ENCODE assay signal across 8 cellular contexts in the genomic region with DNA sequence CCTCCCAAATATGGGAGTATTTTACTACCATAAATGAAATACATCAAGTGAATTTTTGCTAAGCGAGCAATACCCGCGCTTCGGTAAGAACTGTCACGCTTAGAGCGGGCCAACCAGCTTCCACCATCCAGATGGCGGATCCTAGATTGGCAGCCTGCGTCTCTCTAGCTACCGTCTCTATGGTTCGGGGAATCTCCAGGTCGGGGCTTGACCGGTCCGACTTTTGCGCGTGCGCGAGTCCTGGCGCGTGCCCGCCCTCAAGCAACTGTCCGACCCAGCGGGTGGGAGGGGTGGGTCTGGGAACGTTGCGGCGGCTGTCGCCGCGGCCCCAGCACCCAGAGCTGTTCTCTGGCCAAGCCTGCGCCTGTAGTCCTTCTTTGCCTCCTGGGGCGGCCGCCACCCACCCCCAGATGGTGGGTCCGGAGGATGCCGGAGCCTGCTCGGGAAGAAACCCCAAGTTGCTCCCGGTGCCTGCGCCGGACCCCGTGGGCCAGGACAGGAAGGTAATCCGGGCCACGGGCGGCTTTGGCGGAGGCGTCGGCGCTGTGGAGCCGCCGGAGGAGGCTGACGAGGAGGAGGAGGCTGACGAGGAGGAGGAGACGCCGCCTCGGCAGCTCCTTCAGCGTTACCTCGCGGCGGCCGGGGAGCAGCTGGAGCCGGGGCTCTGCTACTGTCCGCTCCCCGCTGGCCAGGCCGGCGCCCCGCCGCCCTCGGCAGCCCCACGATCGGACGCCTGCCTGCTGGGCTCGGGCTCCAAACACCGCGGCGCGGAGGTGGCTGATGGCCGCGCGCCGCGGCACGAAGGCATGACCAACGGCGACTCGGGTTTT. TPM values are rescaled to one million over a fixed set of nuclear protein-coding genes. Genes with fewer than 3 reads are reported as not detected.
A peak's percentile ranks its signal among the peaks of the same experiment; 100 is the strongest.
DNase-seq lines count a peak whose midpoint lies in the region; ATAC-seq and TF ChIP-seq lines count a peak whose summit lies in the region.

A gene (plus strand): TSS at position 338 of the 830 bp plus-strand sequence. CDS start 73 bp downstream, at position 411.

- DNase-seq in GM10266 (ENCODE audit: extremely low spot score) (peak; percentile 91), HAP-1 (ENCODE audit: low spot score in 2 of 2) (peak; percentile 94 to 97), M059J (ENCODE audit: low read depth) (peak; percentile 95), RWPE2 (ENCODE audit: low spot score) (peak; percentile 93), astrocyte of the cerebellum (ENCODE audit: low read depth) (peak; percentile 85), right cardiac atrium (peak; percentile 97 to 98 (median 98)), posterior cingulate gyrus (peak; percentile 94 to 99 (median 96))
- no peak for DNase-seq in NK-92 treated with Interleukin-12 subunit alpha and Interleukin-12 subunit beta, amount 100 ng/mL, for 24 hours (lab: John Stamatoyannopoulos, UW)

- H3K4me3 ChIP-seq in HAP-1 = peak within 1 kb of the TSS; percentile 90
- H3K4me3 ChIP-seq in RWPE2 (ENCODE audit: severe bottlenecking) = peak within 1 kb of the TSS; percentile 70
- H3K4me3 ChIP-seq in astrocyte of the cerebellum (ENCODE audit: low read depth, low read length) = peak within 1 kb of the TSS; percentile 84
- peak within 1 kb of the TSS; percentile 95 for H3K4me3 ChIP-seq in right cardiac atrium (ENCODE audit: low read length)

- peak; percentile 79 for ATAC-seq in RWPE2 (ENCODE audit: low read depth)
- ATAC-seq in right cardiac atrium = peak; percentile 98

- H3K27ac ChIP-seq in RWPE2 (ENCODE audit: poor library complexity, severe bottlenecking) = peak within 1 kb of the TSS; percentile 77
- H3K27ac ChIP-seq in right cardiac atrium (ENCODE audit: low read length) = peak within 1 kb of the TSS; percentile 92

- in situ Hi-C loops in HAP-1 (cut with MboI; ENCODE audit: low sequenced_read_pairs) (no loop called here), astrocyte of the cerebellum (cut with HindIII; ENCODE audit: low sequenced_read_pairs) (no loop called here)

- H3K27me3 ChIP-seq in HAP-1 (ENCODE audit: low read depth) (no peaks in the 10 kb centered on the region), RWPE2 (ENCODE audit: insufficient read depth, poor library complexity, severe bottlenecking) (no peaks in the 10 kb centered on the region), right cardiac atrium (ENCODE audit: control insufficient read depth, insufficient read depth) (no peaks in the 10 kb centered on the region)

- H3K36me3 ChIP-seq in HAP-1 (replicated peaks) = no peaks in the 10 kb centered on the region
- H3K36me3 ChIP-seq in RWPE2 (ENCODE audit: low read depth) = no peaks in the 10 kb centered on the region

- no peaks in the 10 kb centered on the region for H3K9me3 ChIP-seq in HAP-1
- no peaks in the 10 kb centered on the region for H3K9me3 ChIP-seq in RWPE2 (ENCODE audit: severe bottlenecking)
- no peaks in the 10 kb centered on the region for H3K9me3 ChIP-seq in right cardiac atrium (ENCODE audit: control insufficient read depth, low read length)

- peaks cover 9% of the 10 kb centered on the region for H3K4me1 ChIP-seq in HAP-1
- peaks cover 2% of the 10 kb centered on the region for H3K4me1 ChIP-seq in RWPE2 (ENCODE audit: insufficient read depth, poor library complexity, severe bottlenecking)
- no peaks in the 10 kb centered on the region for H3K4me1 ChIP-seq in right cardiac atrium (ENCODE audit: control insufficient read depth, insufficient read depth, low read length)

- intact Hi-C loops in right cardiac atrium (cut with DNase I) = no loop called here
- intact Hi-C loops in posterior cingulate gyrus (cut with DNase I) = loop anchor here (1.0 to 5.0 kb wide), 2 partner anchors 39 to 40 kb away; no protein-coding TSS in a partner anchor

- no peak for TF ChIP-seq CTCF in GM10266 (IDR thresholded peaks at IDR 0.05; ENCODE audit: control insufficient read depth, insufficient read depth, low read depth, missing control alignments)
- TF ChIP-seq CTCF in RWPE2 (IDR thresholded peaks at IDR 0.05; ENCODE audit: poor library complexity, severe bottlenecking) = no peak
- TF ChIP-seq CTCF in astrocyte of the cerebellum (IDR thresholded peaks at IDR 0.05; ENCODE audit: low read depth, low read length, missing control alignments) = no peak

- WGBS in right cardiac atrium = under 1% methylated on average over 82 of the region's 82 CpGs

RNA-seq across cellular contexts. Expression of the gene that starts here (rescaled TPM):
- 2.3 and 10.7 TPM in 2 replicates for total RNA-seq in M059J (2014; rRNA removed; shearing (Covaris generic))
- 1 to 10 TPM; 6.1 to 7.0 (median 6.7) TPM for total RNA-seq in right cardiac atrium
- polyA plus RNA-seq in right cardiac atrium = 3.9 TPM
